8 cellular contexts compared by ENCODE assay signal in the genomic region with DNA sequence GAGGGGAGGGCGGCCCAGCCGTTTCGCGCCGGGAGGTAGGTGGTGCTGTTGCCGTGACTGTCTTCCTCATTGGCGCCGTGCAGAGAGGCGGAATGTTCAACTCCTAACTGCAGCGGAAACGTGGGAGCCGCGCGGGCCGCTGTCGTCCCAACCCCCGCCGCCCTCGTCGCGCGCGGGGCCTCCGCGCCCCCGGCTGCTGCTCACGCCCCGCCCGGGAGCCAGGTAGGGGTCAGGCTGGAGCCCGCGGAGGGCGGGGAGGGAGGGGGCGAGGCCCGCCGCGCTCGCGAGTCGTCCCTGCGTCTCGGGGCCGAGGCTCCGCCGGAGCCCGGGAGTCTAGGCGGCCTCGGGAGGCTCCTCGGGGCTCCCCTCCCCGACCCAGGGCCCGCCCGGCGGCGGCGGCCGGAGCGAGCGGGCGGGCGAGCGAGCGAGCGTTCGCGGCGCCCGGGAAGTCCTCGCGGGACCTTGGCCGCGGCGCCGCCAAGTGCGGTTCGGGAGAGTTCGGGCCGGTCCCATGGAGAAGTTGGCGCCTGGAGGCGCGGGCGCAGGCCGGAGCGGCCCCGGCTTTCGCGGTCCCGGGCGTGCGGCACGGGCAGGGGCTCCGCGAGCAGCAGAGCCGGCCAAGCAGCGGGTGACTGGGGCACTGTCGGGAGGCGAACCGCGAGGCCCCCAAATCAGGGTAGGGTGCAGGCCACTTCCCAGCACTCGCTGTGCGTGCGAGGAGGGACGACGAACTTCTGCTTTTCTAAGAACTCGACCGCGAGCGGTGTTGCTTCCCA. TPM values are rescaled to one million over a fixed set of nuclear protein-coding genes. Genes with fewer than 3 reads are reported as not detected.
DNase-seq lines count a peak whose midpoint lies in the region; ATAC-seq and TF ChIP-seq lines count a peak whose summit lies in the region.

A gene (plus strand): TSS at position 66 of the 776 bp plus-strand sequence. CDS start 15,186 bp downstream, outside the sequence.

- H3K27me3 Mint-ChIP-seq in endodermal cell (ENCODE audit: insufficient read depth) = peaks cover 10% of the 10 kb centered on the region

- H3K4me2 ChIP-seq in BLaER1 = peak within 1 kb of the TSS; percentile 91

- peak within 1 kb of the TSS; percentile 94 for H3K27ac ChIP-seq in BLaER1
- peak within 1 kb of the TSS; percentile 14 for H3K27ac ChIP-seq in endodermal cell (ENCODE audit: low read depth, low read length)

- peak within 1 kb of the TSS; percentile 80 for H3K4me3 Mint-ChIP-seq in endodermal cell

- H3K4me1 Mint-ChIP-seq in endodermal cell = peaks cover 15% of the 10 kb centered on the region

- peak; percentile 65 for TF ChIP-seq CTCF in endodermal cell (conservative IDR thresholded peaks at IDR 0.05)

- peak; percentile 46 to 87 for DNase-seq in NCI-H526 (lab: John Stamatoyannopoulos, UW)
- peak; percentile 77 for DNase-seq in activated CD8-positive, alpha-beta memory T cell treated with anti-CD3 and anti-CD28 coated beads for 24 hours
- DNase-seq in endodermal cell = peak; percentile 83
- peak; percentile 91 for DNase-seq in mesenteric fat pad (ENCODE audit: low spot score)
- DNase-seq in stimulated activated CD8-positive, alpha-beta memory T cell treated with anti-CD3 and anti-CD28 coated beads, Interleukin-7, amount 100 ng/mL, for 4 hours (ENCODE audit: low read depth in 2 of 2) = peak; percentile 3 to 40

- H3K27ac Mint-ChIP-seq in endodermal cell = peak within 1 kb of the TSS; percentile 91

- H3K4me3 ChIP-seq in BLaER1 (peak within 1 kb of the TSS; percentile 95), endodermal cell (ENCODE audit: low read length) (peak within 1 kb of the TSS; percentile 92)

- H3K36me3 ChIP-seq in BLaER1 = peaks cover 7% of the 10 kb centered on the region; the same call in 1 of the 2 replicates
- H3K36me3 ChIP-seq in endodermal cell (ENCODE audit: control insufficient read depth, insufficient read depth, low read length) = no peaks in the 10 kb centered on the region

- 0 to 5% methylated on average over 4 to 106 of the region's 106 CpGs for WGBS in endodermal cell (ENCODE audit: insufficient coverage in 1 of 2, insufficient read length in 1 of 2), 2 experiments

- H3K36me3 Mint-ChIP-seq in endodermal cell (ENCODE audit: low read depth) = no peaks in the 10 kb centered on the region

- H3K9me3 Mint-ChIP-seq in endodermal cell = no peaks in the 10 kb centered on the region

- ATAC-seq in GM19023 (IDR thresholded peaks at IDR 0.05; ENCODE audit: unreplicated experiment) (peak; percentile 66), HG03159 (IDR thresholded peaks at IDR 0.05; ENCODE audit: unreplicated experiment) (peak; percentile 70)

- H3K4me1 ChIP-seq in BLaER1 (peaks cover 23% of the 10 kb centered on the region), endodermal cell (ENCODE audit: control insufficient read depth, insufficient read depth, low read length) (no peaks in the 10 kb centered on the region)

- peaks cover 35% of the 10 kb centered on the region for H4K20me1 ChIP-seq in BLaER1

- H3K9me3 ChIP-seq in BLaER1 = 0 out of 2 replicates have a peak, but pooled peaks cover under 1% of the 10 kb centered on the region
- no peaks in the 10 kb centered on the region for H3K9me3 ChIP-seq in endodermal cell (ENCODE audit: control insufficient read depth, low read length)

- H3K9ac ChIP-seq in BLaER1 (peak within 1 kb of the TSS; percentile 95), endodermal cell (ENCODE audit: extremely low read depth, low read length, poor library complexity, severe bottlenecking) (peak within 1 kb of the TSS; percentile 85)

- no peaks in the 10 kb centered on the region for H3K27me3 ChIP-seq in BLaER1
- peaks cover 8% of the 10 kb centered on the region for H3K27me3 ChIP-seq in endodermal cell (ENCODE audit: control insufficient read depth, insufficient read depth, low read length, poor library complexity, severe bottlenecking)

RNA-seq across cellular contexts. Expression of the gene that starts here (rescaled TPM):
- total RNA-seq in endodermal cell = 10 to 100 TPM; 29.4 to 29.9 TPM
- 13.5 TPM for polyA plus RNA-seq in endodermal cell (2013, experiment 1 of 2)
- polyA plus RNA-seq in endodermal cell (2013, experiment 2 of 2) = 14.0 TPM
- 71.8 TPM for total RNA-seq in mesenteric fat pad

Comparison
In these comparisons a context has a peak if more than half of its experiments do, and no peak if none do; other contexts are left out.
1. Peak in every context shown above with its lines: DNase-seq, ATAC-seq, H3K4me3 ChIP-seq and H3K27ac ChIP-seq.
2. DNase-seq: peak in every context shown above with its lines; median percentile 91 in mesenteric fat pad; 83 in endodermal cell; 77 in activated CD8-positive, alpha-beta memory T cell treated with anti-CD3 and anti-CD28 coated beads for 24 hours; 66 in NCI-H526; 22 in stimulated activated CD8-positive, alpha-beta memory T cell treated with anti-CD3 and anti-CD28 coated beads, Interleukin-7, amount 100 ng/mL, for 4 hours.